In genomic region chr10:87659571-87660483, GRCh38 we compare ENCODE assay signal across 7 cellular contexts. TPM values are rescaled to one million over a fixed set of nuclear protein-coding genes. Genes with fewer than 3 reads are reported as not detected.
A peak's percentile ranks its signal among the peaks of the same experiment; 100 is the strongest.
DNase-seq lines count a peak whose midpoint lies in the region; ATAC-seq and TF ChIP-seq lines count a peak whose summit lies in the region.

TSS of gene PAPSS2 (plus strand) at chr10:87659878. CDS start at chr10:87659982, 104 bp downstream.

- H3K27ac Mint-ChIP-seq in activated CD4-positive, alpha-beta T cell treated with anti-CD3 and anti-CD28 coated beads, Interleukin-2, amount 10 ng/mL, durations not matched to agents 24 days and 14 days: no peak within 1 kb of the TSS
- peak within 1 kb of the TSS; percentile 76 for H3K27ac Mint-ChIP-seq in mesothelial cell of epicardium

- intact Hi-C loops in activated CD4-positive, alpha-beta T cell treated with anti-CD3 and anti-CD28 coated beads, Interleukin-2, amount 10 ng/mL, durations not matched to agents 24 days and 14 days (cut with micrococcal nuclease): loop anchor here (5.0 to 10.0 kb wide), 2 partner anchors 125 to 892 kb away; no protein-coding TSS in a partner anchor

- peak; percentile 7 for ATAC-seq in thoracic aorta (ENCODE audit: insufficient number of reproducible peaks, low FRiP score, low read depth)
- no peak for ATAC-seq in GM21367 (IDR thresholded peaks at IDR 0.05; ENCODE audit: unreplicated experiment)

- H3K4me3 ChIP-seq in Jurkat, Clone E6-1 (ENCODE audit: low read length): peak within 1 kb of the TSS; percentile 42
- peak within 1 kb of the TSS; percentile 94 for H3K4me3 ChIP-seq in thoracic aorta

- H3K36me3 Mint-ChIP-seq in activated CD4-positive, alpha-beta T cell treated with anti-CD3 and anti-CD28 coated beads, Interleukin-2, amount 10 ng/mL, durations not matched to agents 24 days and 14 days (ENCODE audit: low read depth): no peaks in the 10 kb centered on the region
- H3K36me3 Mint-ChIP-seq in mesothelial cell of epicardium: no peaks in the 10 kb centered on the region

- peaks cover 0 to 12% of the 10 kb centered on the region in 2 donors for H3K4me1 ChIP-seq in thoracic aorta (ENCODE audit: control insufficient read depth in 1 of 2, low read depth in 2 of 2)

- no peaks in the 10 kb centered on the region for H3K9me3 Mint-ChIP-seq in activated CD4-positive, alpha-beta T cell treated with anti-CD3 and anti-CD28 coated beads, Interleukin-2, amount 10 ng/mL, durations not matched to agents 24 days and 14 days
- H3K9me3 Mint-ChIP-seq in mesothelial cell of epicardium: no peaks in the 10 kb centered on the region

- no peaks in the 10 kb centered on the region for H3K27me3 ChIP-seq in thoracic aorta (replicated peaks; ENCODE audit: insufficient read depth)

- peak within 1 kb of the TSS; percentile 43 to 55 for H3K27ac ChIP-seq in thoracic aorta

- peaks cover 8% of the 10 kb centered on the region for H3K4me1 Mint-ChIP-seq in activated CD4-positive, alpha-beta T cell treated with anti-CD3 and anti-CD28 coated beads, Interleukin-2, amount 10 ng/mL, durations not matched to agents 24 days and 14 days
- H3K4me1 Mint-ChIP-seq in mesothelial cell of epicardium: peaks cover 50% of the 10 kb centered on the region

- peak; percentile 57 for DNase-seq in GM10266 (ENCODE audit: extremely low spot score)
- DNase-seq in Jurkat, Clone E6-1 (ENCODE audit: low read depth, low spot score): no peak
- peak; percentile 68 for DNase-seq in activated CD4-positive, alpha-beta T cell treated with anti-CD3 and anti-CD28 coated beads, Interleukin-2, amount 10 ng/mL, durations not matched to agents 24 days and 14 days
- DNase-seq in epidermal melanocyte (ENCODE audit: insufficient read length, low spot score): peak; percentile 39
- peak; percentile 46 to 65 for DNase-seq in mesothelial cell of epicardium (ENCODE audit: low spot score in 2 of 2, unreplicated experiment in 2 of 2)
- peak; percentile 8 for DNase-seq in thoracic aorta (ENCODE audit: low spot score)

- H3K9me3 ChIP-seq in thoracic aorta: no peaks in the 10 kb centered on the region

- TF ChIP-seq CTCF in GM10266 (IDR thresholded peaks at IDR 0.05; ENCODE audit: control insufficient read depth, insufficient read depth, low read depth, missing control alignments) (no peak), mesothelial cell of epicardium (IDR thresholded peaks at IDR 0.05; ENCODE audit: unreplicated experiment) (peak; percentile 12), thoracic aorta (IDR thresholded peaks at IDR 0.05) (no peak)

- peaks cover 45% of the 10 kb centered on the region for H3K27me3 Mint-ChIP-seq in activated CD4-positive, alpha-beta T cell treated with anti-CD3 and anti-CD28 coated beads, Interleukin-2, amount 10 ng/mL, durations not matched to agents 24 days and 14 days
- peaks cover 26% of the 10 kb centered on the region for H3K27me3 Mint-ChIP-seq in mesothelial cell of epicardium (ENCODE audit: low read depth)

- peak within 1 kb of the TSS; percentile 76 for H3K4me3 Mint-ChIP-seq in activated CD4-positive, alpha-beta T cell treated with anti-CD3 and anti-CD28 coated beads, Interleukin-2, amount 10 ng/mL, durations not matched to agents 24 days and 14 days
- H3K4me3 Mint-ChIP-seq in mesothelial cell of epicardium: peak within 1 kb of the TSS; percentile 80

- no peaks in the 10 kb centered on the region for H3K36me3 ChIP-seq in thoracic aorta

RNA-seq across cellular contexts. Expression of gene PAPSS2, which starts in this region (rescaled TPM):
- polyA plus RNA-seq in Jurkat, Clone E6-1 (2012; ENCODE audit: insufficient read depth, insufficient read length): 6.0 TPM
- 0.07 TPM in 1 of 2 replicates, not detected in the other for total RNA-seq in activated CD4-positive, alpha-beta T cell treated with anti-CD3 and anti-CD28 coated beads, Interleukin-2, amount 10 ng/mL, durations not matched to agents 24 days and 14 days
- total RNA-seq in mesothelial cell of epicardium (13.2 to 16.9 TPM (median 13.7 TPM) in 3 replicates), thoracic aorta (10 to 100 TPM; 20.4 to 22.1 TPM)

Comparison
In these comparisons a context has a peak if more than half of its experiments do, and no peak if none do; other contexts are left out.
1. RNA of gene PAPSS2 (total RNA-seq): 20.4 to 22.1 TPM in thoracic aorta and 13.2 to 16.9 TPM in mesothelial cell of epicardium; 0.07 TPM in activated CD4-positive, alpha-beta T cell treated with anti-CD3 and anti-CD28 coated beads, Interleukin-2, amount 10 ng/mL, durations not matched to agents 24 days and 14 days; every median in the first group is over 10 times any median in the second.
2. Peak in DNase-seq in activated CD4-positive, alpha-beta T cell treated with anti-CD3 and anti-CD28 coated beads, Interleukin-2, amount 10 ng/mL, durations not matched to agents 24 days and 14 days; RNA of the gene not detected or under 1 TPM.